Comparison of ENCODE assay signal across 14 cellular contexts in genomic region chr22:41330169-41330568, GRCh38. TPM values are rescaled to one million over a fixed set of nuclear protein-coding genes. Genes with fewer than 3 reads are reported as not detected.
A peak's percentile ranks its signal among the peaks of the same experiment; 100 is the strongest.
DNase-seq lines count a peak whose midpoint lies in the region; ATAC-seq and TF ChIP-seq lines count a peak whose summit lies in the region.
"Had no signal": no experiment of that assay in that cellular context is flagged by ENCODE, and none has a peak within 500 bp of the region (broad histone marks: within the 10 kb centered on the region; RNA-seq: fewer than 3 reads in every experiment).

No MANE protein-coding gene starts in this region.

- H3K9me3 ChIP-seq in right atrium auricular region, result no peaks in the 10 kb centered on the region
- H3K9me3 ChIP-seq in osteoblast (ENCODE audit: low read depth, low read length), result no peaks in the 10 kb centered on the region
- H3K9me3 ChIP-seq in MG63, result no peaks in the 10 kb centered on the region
- H3K9me3 ChIP-seq: BLaER1 had no signal

- H3K27me3 ChIP-seq in right atrium auricular region (no peaks in the 10 kb centered on the region), osteoblast (ENCODE audit: insufficient read depth, low read length) (no peaks in the 10 kb centered on the region), MG63 (no peaks in the 10 kb centered on the region)
- H3K27me3 ChIP-seq: BLaER1 had no signal

- H3K4me2 ChIP-seq in osteoblast (ENCODE audit: insufficient read depth, low read length), result no peak overlapping the region
- H3K4me2 ChIP-seq: BLaER1 had no signal

- intact Hi-C loops in Right ventricle myocardium superior (cut with DNase I), result no loop called here

- H3K79me2 ChIP-seq in osteoblast (ENCODE audit: insufficient read depth, low read length), result no peaks in the 10 kb centered on the region

- peak; percentile 54 for ATAC-seq in Right ventricle myocardium superior (ENCODE audit: poor library complexity)
- ATAC-seq: CD8-positive, alpha-beta T cell; GM12878 had no signal

- peaks cover 72% of the 10 kb centered on the region for H3K36me3 ChIP-seq in right atrium auricular region
- peaks cover 70% of the 10 kb centered on the region for H3K36me3 ChIP-seq in osteoblast (ENCODE audit: insufficient read depth, low read length)
- H3K36me3 ChIP-seq in MG63, result peaks cover 73% of the 10 kb centered on the region

- H3K27ac ChIP-seq in right atrium auricular region, result no peak overlapping the region
- H3K27ac ChIP-seq in osteoblast (ENCODE audit: low read depth, low read length), result no peak overlapping the region
- H3K27ac ChIP-seq: BLaER1 had no signal

- no peaks in the 10 kb centered on the region for H4K20me1 ChIP-seq in osteoblast (ENCODE audit: insufficient read depth, low read length)

- H2AFZ ChIP-seq in osteoblast (ENCODE audit: low read length), result no peak overlapping the region

- H3K4me1 ChIP-seq in right atrium auricular region, result peaks cover 0 to 12% of the 10 kb centered on the region in 2 donors
- no peaks in the 10 kb centered on the region for H3K4me1 ChIP-seq in osteoblast (ENCODE audit: insufficient read depth, low read length)
- H3K4me1 ChIP-seq: BLaER1 had no signal

- TF ChIP-seq CTCF in right atrium auricular region (IDR thresholded peaks at IDR 0.05), result no peak
- no peak for TF ChIP-seq CTCF in osteoblast (IDR thresholded peaks at IDR 0.05; ENCODE audit: extremely low read depth, low read depth, low read length)

- no peak for DNase-seq in Right ventricle myocardium superior
- DNase-seq in right atrium auricular region (ENCODE audit: low spot score), result no peak
- DNase-seq in G401 (ENCODE audit: low spot score), result peak; percentile 66
- DNase-seq in cerebellar cortex (ENCODE audit: low spot score), result peak; percentile 58
- DNase-seq in osteoblast (ENCODE audit: insufficient read length, low spot score, missing footprints), result peak; percentile 18
- no peak for DNase-seq in MG63
- DNase-seq in NCI-H146 treated with DMSO at 0.1 percent for 48 hours (lab: John Stamatoyannopoulos, UW; ENCODE audit: unreplicated experiment), result no peak
- DNase-seq: 8988T; Calu3; CD8-positive, alpha-beta T cell; DMS79 treated with DMSO at 0.1 percent for 48 hours; H9 had no signal

- H3K4me3 ChIP-seq in right atrium auricular region, result no peak overlapping the region
- H3K4me3 ChIP-seq in osteoblast (ENCODE audit: insufficient read depth, low read length), result no peak overlapping the region
- no peak overlapping the region for H3K4me3 ChIP-seq in MG63
- H3K4me3 ChIP-seq: BLaER1, GM12878 had no signal

- in situ Hi-C loops in G401 (cut with HindIII; ENCODE audit: low sequenced_read_pairs), result no loop called here

RNA-seq across cellular contexts. Expression of gene ZC3H7B, which starts 28.8 kb away (rescaled TPM):
- total RNA-seq in Right ventricle myocardium superior, result 41.3 TPM
- total RNA-seq in right atrium auricular region, result 10 to 100 TPM; 24.5 to 33.3 TPM
- 53.2 and 64.4 TPM in 2 replicates for total RNA-seq in G401 (2014; rRNA removed; shearing (Covaris generic))
- 43.6 and 53.6 TPM in 2 replicates for total RNA-seq in osteoblast
- total RNA-seq in MG63 (2014; rRNA removed; shearing (Covaris generic); ENCODE audit: low replicate concordance), result 32.2 and 43.0 TPM in 2 replicates

RNA-seq across cellular contexts. Expression of gene RANGAP1, which starts 44.2 kb away (rescaled TPM):
- total RNA-seq in Right ventricle myocardium superior, result 42.8 TPM
- 10 to 100 TPM; 22.3 to 33.3 TPM for total RNA-seq in right atrium auricular region
- 235 and 240 TPM in 2 replicates for total RNA-seq in G401 (2014; rRNA removed; shearing (Covaris generic))
- total RNA-seq in osteoblast, result 29.8 and 31.8 TPM in 2 replicates
- total RNA-seq in MG63 (2014; rRNA removed; shearing (Covaris generic); ENCODE audit: low replicate concordance), result 159 and 226 TPM in 2 replicates

RNA-seq across cellular contexts. Expression of gene TEF, which starts 51.6 kb away (rescaled TPM):
- total RNA-seq in Right ventricle myocardium superior (20.7 TPM), right atrium auricular region (10 to 100 TPM; 12.7 to 14.2 TPM), osteoblast (17.4 and 18.3 TPM in 2 replicates)
- 4.1 and 12.8 TPM in 2 replicates for total RNA-seq in G401 (2014; rRNA removed; shearing (Covaris generic))
- 6.1 and 6.4 TPM in 2 replicates for total RNA-seq in MG63 (2014; rRNA removed; shearing (Covaris generic); ENCODE audit: low replicate concordance)

Comparison
In these comparisons a context has a peak if more than half of its experiments do, and no peak if none do; other contexts are left out.
1. DNase-seq: peak in G401 (single experiment), cerebellar cortex (single experiment) and osteoblast (single experiment); none in Right ventricle myocardium superior (single experiment), right atrium auricular region (single experiment), MG63 (single experiment) and NCI-H146 treated with DMSO at 0.1 percent for 48 hours (single experiment).